10 cellular contexts compared by ENCODE assay signal in genomic region chr3:45881031-45882022, GRCh38. TPM values are rescaled to one million over a fixed set of nuclear protein-coding genes. Genes with fewer than 3 reads are reported as not detected.
DNase-seq lines count a peak whose midpoint lies in the region; ATAC-seq and TF ChIP-seq lines count a peak whose summit lies in the region.
"Had no signal": no experiment of that assay in that cellular context is flagged by ENCODE, and none has a peak within 500 bp of the region (broad histone marks: within the 10 kb centered on the region; RNA-seq: fewer than 3 reads in every experiment).

No MANE protein-coding gene starts in this region.

- no peaks in the 10 kb centered on the region for H3K27me3 ChIP-seq in parathyroid adenoma (ENCODE audit: control insufficient read depth, insufficient read depth, low read length)
- H3K27me3 ChIP-seq in Karpas-422 (ENCODE audit: low read length) = no peaks in the 10 kb centered on the region
- H3K27me3 ChIP-seq: stomach had no signal

- DNase-seq in GM10248 (ENCODE audit: extremely low spot score) = peak; percentile 56
- DNase-seq in NCI-H226 = peak; percentile 80
- DNase-seq in GM13977 (ENCODE audit: low spot score) = no peak
- no peak for DNase-seq in Karpas-422
- DNase-seq: stomach had no signal

- in situ Hi-C loops in GM13977 (cut with MboI; ENCODE audit: low pct_unique_long_range_greater_than_20kb, low sequenced_read_pairs, unreplicated experiment) = no loop called here

- no peaks in the 10 kb centered on the region for H3K36me3 Mint-ChIP-seq in activated naive CD4-positive, alpha-beta T cell treated with anti-CD3 and anti-CD28 coated beads, Interleukin-2, amount 50 U/mL, for 24 hours

- H3K4me1 ChIP-seq in parathyroid adenoma = peaks cover 2% of the 10 kb centered on the region
- H3K4me1 ChIP-seq in Karpas-422 (ENCODE audit: low read length) = no peaks in the 10 kb centered on the region
- H3K4me1 ChIP-seq: stomach had no signal

- no peak overlapping the region for H3K9ac ChIP-seq in parathyroid adenoma
- no peak overlapping the region for H3K9ac ChIP-seq in Karpas-422 (ENCODE audit: low read length)

- H2AFZ ChIP-seq in parathyroid adenoma (peak overlapping the region; percentile 0), Karpas-422 (ENCODE audit: low read length) (no peak overlapping the region)

- H3K36me3 ChIP-seq in parathyroid adenoma (ENCODE audit: control insufficient read depth, insufficient read depth, low read length) (no peaks in the 10 kb centered on the region), Karpas-422 (ENCODE audit: insufficient read depth, low read length) (no peaks in the 10 kb centered on the region)
- H3K36me3 ChIP-seq: stomach had no signal

- peak overlapping the region; percentile 40 for H3K4me3 Mint-ChIP-seq in activated naive CD4-positive, alpha-beta T cell treated with anti-CD3 and anti-CD28 coated beads, Interleukin-2, amount 50 U/mL, for 24 hours

- TF ChIP-seq CTCF in GM10248 (IDR thresholded peaks at IDR 0.05; ENCODE audit: control extremely low read depth, extremely low read depth, low read depth, missing control alignments) = no peak
- TF ChIP-seq CTCF in parathyroid adenoma (IDR thresholded peaks at IDR 0.05) = no peak
- no peak for TF ChIP-seq CTCF in GM13977 (IDR thresholded peaks at IDR 0.05; ENCODE audit: extremely low read depth, insufficient read depth, missing control alignments)

- H3K4me2 ChIP-seq in parathyroid adenoma (ENCODE audit: low read length) (no peak overlapping the region), Karpas-422 (ENCODE audit: low read depth, low read length, poor library complexity, severe bottlenecking) (no peak overlapping the region)

- H3K9me3 ChIP-seq in parathyroid adenoma (ENCODE audit: control insufficient read depth, low read length) (no peaks in the 10 kb centered on the region), Karpas-422 (ENCODE audit: low read length) (no peaks in the 10 kb centered on the region)
- H3K9me3 ChIP-seq: stomach had no signal

- H3K79me2 ChIP-seq in parathyroid adenoma = no peaks in the 10 kb centered on the region
- no peaks in the 10 kb centered on the region for H3K79me2 ChIP-seq in Karpas-422 (ENCODE audit: low read length)

- CTCF ChIA-PET in GM10248 (lab: Yijun Ruan, JAX) = interaction anchor here (0.8 to 2.3 kb wide), 14 partner anchors 9 to 56 kb away, joined by 3 to 13 read pairs (median 4); no protein-coding TSS in a partner anchor

- no peaks in the 10 kb centered on the region for H4K20me1 ChIP-seq in Karpas-422 (ENCODE audit: insufficient read depth, low read depth, low read length)

- ATAC-seq in HG03521 (IDR thresholded peaks at IDR 0.05; ENCODE audit: unreplicated experiment) = no peak
- ATAC-seq in HG02981 (IDR thresholded peaks at IDR 0.05; ENCODE audit: unreplicated experiment) = no peak

- H3K27ac ChIP-seq in parathyroid adenoma (no peak overlapping the region), Karpas-422 (ENCODE audit: low read length) (no peak overlapping the region)
- H3K27ac ChIP-seq: stomach had no signal

- H3K4me1 Mint-ChIP-seq in activated naive CD4-positive, alpha-beta T cell treated with anti-CD3 and anti-CD28 coated beads, Interleukin-2, amount 50 U/mL, for 24 hours = peaks cover 19% of the 10 kb centered on the region

- POLR2A ChIA-PET in GM10248 (lab: Yijun Ruan, JAX) = interaction anchor here (0.6 to 0.7 kb wide), 3 partner anchors 39 to 897 kb away, joined by 3 to 4 read pairs (median 3); partner anchors contain the start of gene LZTFL1

- H3K9me2 ChIP-seq in Karpas-422 (replicated peaks; ENCODE audit: insufficient read depth, low read length) = no peaks in the 10 kb centered on the region

- H3K4me3 ChIP-seq in parathyroid adenoma (ENCODE audit: low read depth, low read length) = no peak overlapping the region
- no peak overlapping the region for H3K4me3 ChIP-seq in Karpas-422 (ENCODE audit: low read length)
- H3K4me3 ChIP-seq: lung, stomach had no signal

- no peaks in the 10 kb centered on the region for H3K27me3 Mint-ChIP-seq in activated naive CD4-positive, alpha-beta T cell treated with anti-CD3 and anti-CD28 coated beads, Interleukin-2, amount 50 U/mL, for 24 hours

- H3K9me3 Mint-ChIP-seq in activated naive CD4-positive, alpha-beta T cell treated with anti-CD3 and anti-CD28 coated beads, Interleukin-2, amount 50 U/mL, for 24 hours = no peaks in the 10 kb centered on the region

- H3K27ac Mint-ChIP-seq in activated naive CD4-positive, alpha-beta T cell treated with anti-CD3 and anti-CD28 coated beads, Interleukin-2, amount 50 U/mL, for 24 hours = peak overlapping the region; percentile 74

RNA-seq across cellular contexts. Expression of gene CCR9, which starts 5.0 kb away (rescaled TPM):
- total RNA-seq in Karpas-422 (2014; rRNA removed; shearing (Covaris generic); ENCODE audit: low replicate concordance) = not detected in 2 replicates

RNA-seq across cellular contexts. Expression of gene LZTFL1, which starts 39.4 kb away (rescaled TPM):
- total RNA-seq in Karpas-422 (2014; rRNA removed; shearing (Covaris generic); ENCODE audit: low replicate concordance) = 4.9 and 6.2 TPM in 2 replicates

Comparison
In these comparisons a context has a peak if more than half of its experiments do, and no peak if none do; other contexts are left out.
1. DNase-seq: peak in GM10248 (single experiment) and NCI-H226 (single experiment); none in GM13977 (single experiment) and Karpas-422 (single experiment).